In genomic region chr6:50826037-50826761, GRCh38 we compare ENCODE assay signal across 25 cellular contexts. TPM values are rescaled to one million over a fixed set of nuclear protein-coding genes. Genes with fewer than 3 reads are reported as not detected.
DNase-seq lines count a peak whose midpoint lies in the region; ATAC-seq and TF ChIP-seq lines count a peak whose summit lies in the region.
"Had no signal": no experiment of that assay in that cellular context is flagged by ENCODE, and none has a peak within 500 bp of the region (broad histone marks: within the 10 kb centered on the region; RNA-seq: fewer than 3 reads in every experiment).

No MANE protein-coding gene starts in this region.

- H3K4me1 ChIP-seq in SJCRH30, result peaks cover 12% of the 10 kb centered on the region
- H3K4me1 ChIP-seq in esophagus squamous epithelium, result peaks cover 0 to 79% (median 0%) of the 10 kb centered on the region in 3 donors
- peaks cover 0 to 8% of the 10 kb centered on the region in 2 donors for H3K4me1 ChIP-seq in neuronal stem cell (ENCODE audit: control insufficient read depth in 2 of 2, insufficient read depth in 1 of 2, low read depth in 1 of 2, low read length in 2 of 2)
- H3K4me1 ChIP-seq: adrenal gland, parathyroid adenoma, Peyer's patch, right lobe of liver had no signal

- H2AK5ac ChIP-seq in neuronal stem cell (ENCODE audit: low read depth, low read length), result no peak overlapping the region

- no peak overlapping the region for H2AFZ ChIP-seq in neuronal stem cell (ENCODE audit: low read length)

- WGBS in esophagus squamous epithelium, 2 donors, result 28 to 43% methylated on average over 14 to 16 of the region's 19 CpGs
- no CpG with 5 or more reads among the region's 19 CpGs for WGBS in neuronal stem cell (ENCODE audit: extremely low coverage in 2 of 2, insufficient read length in 2 of 2, insufficient replicate concordance in 1 of 2), 2 donors

- no peak overlapping the region for H3K4ac ChIP-seq in neuronal stem cell (ENCODE audit: low read length)

- H3K4me2 ChIP-seq in neuronal stem cell (ENCODE audit: insufficient read depth, low read length, poor library complexity, severe bottlenecking), result no peak overlapping the region

- no peak overlapping the region for H2BK120ac ChIP-seq in neuronal stem cell (ENCODE audit: low read depth, low read length)

- H4K8ac ChIP-seq in neuronal stem cell (ENCODE audit: low read depth, low read length), result no peak overlapping the region

- H3K27me3 ChIP-seq in SJCRH30 (no peaks in the 10 kb centered on the region), esophagus squamous epithelium (peaks cover 0 to 91% (median 8%) of the 10 kb centered on the region in 4 donors), neuronal stem cell (ENCODE audit: control insufficient read depth in 3 of 3, insufficient read depth in 3 of 3, low read depth in 1 of 3, low read length in 3 of 3) (peaks cover 21 to 84% (median 68%) of the 10 kb centered on the region in 3 experiments)

- no peak overlapping the region for H2BK15ac ChIP-seq in neuronal stem cell (ENCODE audit: low read length)

- H3K79me1 ChIP-seq in neuronal stem cell (ENCODE audit: low read depth, low read length), result no peaks in the 10 kb centered on the region

- no peak overlapping the region for H3K23ac ChIP-seq in neuronal stem cell (ENCODE audit: low read depth, low read length, poor library complexity)

- H2BK12ac ChIP-seq in neuronal stem cell (ENCODE audit: low read length), result no peak overlapping the region

- no peak overlapping the region for H4K91ac ChIP-seq in neuronal stem cell (ENCODE audit: low read depth, low read length, poor library complexity)

- H3K18ac ChIP-seq in neuronal stem cell (ENCODE audit: low read length), result peak overlapping the region; percentile 15

- TF ChIP-seq POLR2A in esophagus squamous epithelium (IDR thresholded peaks at IDR 0.05), result no peak

- H3K27ac ChIP-seq in SJCRH30 (peak overlapping the region; percentile 11; the same call in 1 of the 2 replicates), esophagus squamous epithelium (peak overlapping the region in 3 of 4 donors; percentile 50 to 96 (median 68)), neuronal stem cell (replicated peaks; ENCODE audit: low read length) (no peak overlapping the region)
- H3K27ac ChIP-seq: cardiac muscle cell, parathyroid adenoma, Peyer's patch, right lobe of liver had no signal

- ATAC-seq in GM21423 (IDR thresholded peaks at IDR 0.05; ENCODE audit: unreplicated experiment), result no peak
- ATAC-seq: activated T-cell treated with anti-CD3 and anti-CD28 coated beads, Interleukin-2, amount 50 U/mL, for 4 hours; left ventricle myocardium superior; naive thymus-derived CD8-positive, alpha-beta T cell; right lobe of liver; stimulated activated naive CD8-positive, alpha-beta T cell treated with anti-CD3 and anti-CD28 coated beads, Interleukin-15, Interleukin-2, amounts not matched to agents 100 U/mL and 50 U/mL, for 24 hours; T-helper 17 cell had no signal

- TF ChIP-seq CTCF in GM13976 (IDR thresholded peaks at IDR 0.05; ENCODE audit: borderline replicate concordance, control extremely low read depth, extremely low read depth, insufficient read depth, missing control alignments) (no peak), esophagus squamous epithelium (IDR thresholded peaks at IDR 0.05) (no peak)

- no peak overlapping the region for H3K14ac ChIP-seq in neuronal stem cell (ENCODE audit: low read length)

- in situ Hi-C loops in GM13976 (cut with MboI; ENCODE audit: low sequenced_read_pairs, unreplicated experiment), result no loop called here

- DNase-seq in GM13976 (ENCODE audit: low spot score) (peak; percentile 13), SJCRH30 (no peak), esophagus squamous epithelium (lab: John Stamatoyannopoulos, UW) (no peak), neuronal stem cell (ENCODE audit: low spot score) (no peak), COLO829 (ENCODE audit: low spot score) (no peak), NCI-H1436 treated with DMSO at 0.1 percent for 48 hours (lab: John Stamatoyannopoulos, UW) (no peak)
- no peak for DNase-seq in activated CD4-positive, alpha-beta T cell treated with anti-CD3 and anti-CD28 coated beads, Interleukin-2, amount 50 U/mL, for 4 hours
- DNase-seq: activated CD4-positive, alpha-beta T cell treated with anti-CD3 and anti-CD28 coated beads for 48 hours; activated naive CD4-positive, alpha-beta T cell; activated T-cell treated with anti-CD3 and anti-CD28 coated beads, Interleukin-2, amount 50 U/mL, for 4 hours; adrenal gland; KG1; left ventricle myocardium superior; midbrain; naive thymus-derived CD8-positive, alpha-beta T cell; NCI-H510A; Peyer's patch; right lobe of liver; stimulated activated naive CD8-positive, alpha-beta T cell treated with anti-CD3 and anti-CD28 coated beads, Interleukin-15, Interleukin-2, amounts not matched to agents 100 U/mL and 50 U/mL, for 24 hours; T-helper 17 cell had no signal

- H3K4me3 ChIP-seq in SJCRH30 (no peak overlapping the region), esophagus squamous epithelium (peak overlapping the region in 2 of 4 donors; percentile 21 to 30), neuronal stem cell (ENCODE audit: low read length in 2 of 2) (no peak overlapping the region)
- H3K4me3 ChIP-seq: adrenal gland, cardiac muscle cell, Peyer's patch, right lobe of liver had no signal

- H3K9ac ChIP-seq in neuronal stem cell (ENCODE audit: low read depth, low read length, poor library complexity), result no peak overlapping the region
- H3K9ac ChIP-seq: parathyroid adenoma had no signal

- H2BK5ac ChIP-seq in neuronal stem cell (ENCODE audit: low read length), result no peak overlapping the region

- H3K9me3 ChIP-seq in SJCRH30 (replicated peaks) (no peaks in the 10 kb centered on the region), esophagus squamous epithelium (no peaks in the 10 kb centered on the region), neuronal stem cell (replicated peaks in 1 of 2; ENCODE audit: control insufficient read depth in 2 of 2, insufficient read depth in 1 of 2, low read depth in 1 of 2, low read length in 2 of 2) (peaks cover 0 to 3% of the 10 kb centered on the region in 2 donors)
- H3K9me3 ChIP-seq: adrenal gland, Peyer's patch, right lobe of liver had no signal

- intact Hi-C loops in esophagus squamous epithelium (cut with DNase I), result no loop called here

- H3K36me3 ChIP-seq in SJCRH30 (peaks cover 21% of the 10 kb centered on the region; the same call in 1 of the 2 replicates), esophagus squamous epithelium (no peaks in the 10 kb centered on the region), neuronal stem cell (replicated peaks in 1 of 2; ENCODE audit: control insufficient read depth in 2 of 2, insufficient read depth in 2 of 2, low read length in 2 of 2) (no peaks in the 10 kb centered on the region)
- H3K36me3 ChIP-seq: adrenal gland, cardiac muscle cell, Peyer's patch, right lobe of liver had no signal

RNA-seq across cellular contexts. Expression of gene TFAP2B, which starts 7.5 kb away (rescaled TPM):
- 14.0 and 16.7 TPM in 2 replicates for total RNA-seq in SJCRH30 (2014; rRNA removed; shearing (Covaris generic))
- 1 to 10 TPM in 3 of 4 donors, under 1 TPM in 1; 0.35 to 4.4 (median 1.8) TPM for total RNA-seq in esophagus squamous epithelium
- polyA plus RNA-seq in neuronal stem cell (2013, experiment 1 of 2), result not detected
- polyA plus RNA-seq in neuronal stem cell (2013, experiment 2 of 2), result not detected
- total RNA-seq: activated T-cell treated with anti-CD3 and anti-CD28 coated beads, Interleukin-2, amount 50 U/mL, for 4 hours; cardiac muscle cell; left ventricle myocardium superior; naive thymus-derived CD8-positive, alpha-beta T cell; Peyer's patch; right lobe of liver; SK-MEL-5; T-helper 17 cell had no signal
- polyA plus RNA-seq: AG04450; cardiac muscle cell; naive thymus-derived CD8-positive, alpha-beta T cell had no signal
